In the genomic region with DNA sequence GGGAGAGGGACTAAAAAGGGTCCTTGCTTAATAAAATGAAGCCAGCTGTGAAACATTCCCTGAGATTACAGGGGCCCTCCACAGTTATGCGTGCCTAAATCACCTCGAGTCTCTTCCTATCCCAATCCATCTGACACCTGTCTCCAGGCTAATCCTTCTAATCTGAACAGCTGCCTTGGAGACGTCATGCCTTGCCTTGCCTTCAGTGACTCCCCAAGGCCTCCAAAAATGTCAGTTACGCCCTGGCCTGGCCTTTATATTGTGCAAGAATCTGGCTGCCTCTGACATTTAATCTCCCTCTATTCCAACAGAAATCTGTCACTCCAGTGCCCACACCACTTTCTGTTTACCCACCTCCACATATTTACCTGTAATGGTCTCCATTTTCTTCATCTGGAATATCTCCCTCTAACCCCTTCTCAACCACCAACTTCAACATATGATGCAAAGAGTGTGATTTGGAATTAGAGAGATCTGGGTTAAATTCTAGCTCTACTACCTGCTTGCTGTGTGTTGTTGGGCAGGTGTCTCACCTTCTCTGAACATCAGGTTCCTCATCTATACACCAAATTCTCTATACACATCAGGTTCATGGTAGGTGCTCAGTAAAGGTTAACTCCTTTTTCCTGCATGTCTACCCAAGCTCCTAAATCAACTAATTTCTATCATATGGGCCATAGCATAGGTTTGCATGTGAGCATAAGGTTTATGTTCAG, we compare ENCODE assay signal across 11 cellular contexts. TPM values are rescaled to one million over a fixed set of nuclear protein-coding genes. Genes with fewer than 3 reads are reported as not detected.
DNase-seq lines count a peak whose midpoint lies in the region; TF ChIP-seq lines count a peak whose summit lies in the region.
"Had no signal": no experiment of that assay in that cellular context is flagged by ENCODE, and none has a peak within 500 bp of the region (broad histone marks: within the 10 kb centered on the region; RNA-seq: fewer than 3 reads in every experiment).

No MANE protein-coding gene starts in this region.

- no peak for TF ChIP-seq CTCF in fibroblast of mammary gland (conservative IDR thresholded peaks at IDR 0.05; ENCODE audit: control insufficient read depth, insufficient read depth, low read depth, low read length)

- peak; percentile 27 for DNase-seq in GM03348 (ENCODE audit: low spot score)
- no peak for DNase-seq in SJSA1 (ENCODE audit: low read depth in 1 of 2, low spot score in 2 of 2)
- DNase-seq in fibroblast of mammary gland (ENCODE audit: low read depth) = peak; percentile 29
- peak; percentile 81 for DNase-seq in skeletal muscle cell (ENCODE audit: low read depth)
- DNase-seq in DMS79 (lab: John Stamatoyannopoulos, UW) = no peak
- DNase-seq in ACHN = no peak
- DNase-seq in NCI-H1694 (lab: John Stamatoyannopoulos, UW) = no peak
- no peak for DNase-seq in RPMI8226
- DNase-seq: activated T-cell treated with anti-CD3 and anti-CD28 coated beads for 4 hours; CD8-positive, alpha-beta memory T cell; mucosa of descending colon had no signal

- no peaks in the 10 kb centered on the region for H3K27me3 ChIP-seq in SJSA1 (replicated peaks)

- H3K4me3 ChIP-seq in SJSA1 = no peak overlapping the region
- no peak overlapping the region for H3K4me3 ChIP-seq in fibroblast of mammary gland (ENCODE audit: control insufficient read depth, low read depth, low read length)
- H3K4me3 ChIP-seq in skeletal muscle cell (ENCODE audit: low read depth, low read length) = no peak overlapping the region
- H3K4me3 ChIP-seq: mucosa of descending colon had no signal

- H3K36me3 ChIP-seq in SJSA1 = no peaks in the 10 kb centered on the region

- 0 out of 2 replicates have a peak overlapping the region, but pooled peaks have one; percentile 8 for H3K27ac ChIP-seq in SJSA1

- peaks cover 14% of the 10 kb centered on the region for H3K4me1 ChIP-seq in SJSA1 (replicated peaks)

- in situ Hi-C loops in ACHN (cut with HindIII; ENCODE audit: low pct_ligation_motif_present, low pct_unique_long_range_greater_than_20kb, low sequenced_read_pairs) = no loop called here

- no peaks in the 10 kb centered on the region for H3K9me3 ChIP-seq in SJSA1 (replicated peaks)
- H3K9me3 ChIP-seq: mucosa of descending colon had no signal

RNA-seq across cellular contexts. Expression of gene PTCD2, which starts 57.9 kb away (rescaled TPM):
- total RNA-seq in SJSA1 (2014; rRNA removed; shearing (Covaris generic)) = 9.8 and 11.7 TPM in 2 replicates

RNA-seq across cellular contexts. Expression of gene MRPS27, which starts 58.0 kb away (rescaled TPM):
- total RNA-seq in SJSA1 (2014; rRNA removed; shearing (Covaris generic)) = 55.3 and 57.3 TPM in 2 replicates

Comparison
In these comparisons a context has a peak if more than half of its experiments do, and no peak if none do; other contexts are left out.
1. DNase-seq: peak in GM03348 (single experiment), fibroblast of mammary gland (single experiment) and skeletal muscle cell (single experiment); none in SJSA1 (0 of 2), DMS79 (single experiment), ACHN (single experiment), NCI-H1694 (single experiment) and RPMI8226 (single experiment).